1 cellular context compared by ENCODE assay signal in genomic region chr4:183364025-183364424, GRCh38.
TF ChIP-seq lines count a peak whose summit lies in the region.

No MANE protein-coding gene starts in this region.

TF ChIP-seq in GM23338, 12 proteins besides CTCF, POLR2A, EP300 and RAD21 (continued from another document):
- TF ChIP-seq ZNF331 (CRISPR knock-in tag; IDR thresholded peaks at IDR 0.05; ENCODE audit: low read depth) (no peak), EZH2 (IDR thresholded peaks at IDR 0.05; ENCODE audit: low read depth, unreplicated experiment) (no peak), ZNF114 (CRISPR knock-in tag; IDR thresholded peaks at IDR 0.05) (no peak), CREB1 (CRISPR knock-in tag; IDR thresholded peaks at IDR 0.05; ENCODE audit: low read depth) (no peak), JUNB (IDR thresholded peaks at IDR 0.05; ENCODE audit: unreplicated experiment) (no peak), STAT1 (IDR thresholded peaks at IDR 0.05; ENCODE audit: unreplicated experiment) (no peak), ETS1 (IDR thresholded peaks at IDR 0.05) (no peak), REST (IDR thresholded peaks at IDR 0.05; ENCODE audit: unreplicated experiment) (no peak), ZNF462 (CRISPR knock-in tag; IDR thresholded peaks at IDR 0.05) (no peak), EZH2phosphoT487 (IDR thresholded peaks at IDR 0.05; ENCODE audit: unreplicated experiment) (no peak), NANOG (IDR thresholded peaks at IDR 0.05; ENCODE audit: borderline replicate concordance) (no peak)
